Comparison of ENCODE assay signal across 17 cellular contexts in genomic region chr13:111313911-111314425, GRCh38. TPM values are rescaled to one million over a fixed set of nuclear protein-coding genes. Genes with fewer than 3 reads are reported as not detected.
DNase-seq lines count a peak whose midpoint lies in the region; ATAC-seq and TF ChIP-seq lines count a peak whose summit lies in the region.
"Had no signal": no experiment of that assay in that cellular context is flagged by ENCODE, and none has a peak within 500 bp of the region (broad histone marks: within the 10 kb centered on the region; RNA-seq: fewer than 3 reads in every experiment).

No MANE protein-coding gene starts in this region.

- peaks cover 6% of the 10 kb centered on the region for H3K9me3 ChIP-seq in smooth muscle cell (replicated peaks; ENCODE audit: low read depth)
- H3K9me3 ChIP-seq: Caco-2 had no signal

- peaks cover 24% of the 10 kb centered on the region for H3K36me3 Mint-ChIP-seq in activated naive CD4-positive, alpha-beta T cell treated with anti-CD3 and anti-CD28 coated beads, Interleukin-2, amount 10 ng/mL, durations not matched to agents 7 days and 5 days
- H3K36me3 Mint-ChIP-seq in activated naive CD4-positive, alpha-beta T cell treated with anti-CD3 and anti-CD28 coated beads for 36 hours (ENCODE audit: low read depth), result peaks cover 38% of the 10 kb centered on the region
- H3K36me3 Mint-ChIP-seq in activated T-helper 17 cell treated with anti-CD3 and anti-CD28 coated beads, Interleukin-2, amount 50 U/mL, for 72 hours (ENCODE audit: low read depth), result peaks cover 29% of the 10 kb centered on the region

- H4K20me1 ChIP-seq in smooth muscle cell (ENCODE audit: low read depth), result no peaks in the 10 kb centered on the region

- no peak overlapping the region for H2AFZ ChIP-seq in smooth muscle cell (ENCODE audit: low read depth)

- H3K27ac ChIP-seq in smooth muscle cell (ENCODE audit: low read depth), result peak overlapping the region; percentile 48
- H3K27ac ChIP-seq: BLaER1 had no signal

- no peaks in the 10 kb centered on the region for H3K36me3 ChIP-seq in smooth muscle cell (ENCODE audit: low read depth)

- peak overlapping the region; percentile 46 for H3K27ac Mint-ChIP-seq in activated naive CD4-positive, alpha-beta T cell treated with anti-CD3 and anti-CD28 coated beads, Interleukin-2, amount 10 ng/mL, durations not matched to agents 7 days and 5 days
- no peak overlapping the region for H3K27ac Mint-ChIP-seq in activated naive CD4-positive, alpha-beta T cell treated with anti-CD3 and anti-CD28 coated beads for 36 hours
- H3K27ac Mint-ChIP-seq in activated T-helper 17 cell treated with anti-CD3 and anti-CD28 coated beads, Interleukin-2, amount 50 U/mL, for 72 hours, result peak overlapping the region; percentile 7
- H3K27ac Mint-ChIP-seq: CD8-positive, alpha-beta memory T cell; HFFc6 had no signal

- H3K4me1 Mint-ChIP-seq in activated naive CD4-positive, alpha-beta T cell treated with anti-CD3 and anti-CD28 coated beads, Interleukin-2, amount 10 ng/mL, durations not matched to agents 7 days and 5 days, result no peaks in the 10 kb centered on the region
- no peaks in the 10 kb centered on the region for H3K4me1 Mint-ChIP-seq in activated naive CD4-positive, alpha-beta T cell treated with anti-CD3 and anti-CD28 coated beads for 36 hours (ENCODE audit: low read depth)
- peaks cover 4% of the 10 kb centered on the region for H3K4me1 Mint-ChIP-seq in activated T-helper 17 cell treated with anti-CD3 and anti-CD28 coated beads, Interleukin-2, amount 50 U/mL, for 72 hours
- H3K4me1 Mint-ChIP-seq: CD8-positive, alpha-beta memory T cell had no signal

- H3K4me2 ChIP-seq in smooth muscle cell, result no peak overlapping the region
- H3K4me2 ChIP-seq: BLaER1 had no signal

- intact Hi-C loops in activated naive CD4-positive, alpha-beta T cell treated with anti-CD3 and anti-CD28 coated beads for 36 hours (cut with micrococcal nuclease), result no loop called here

- H3K9ac ChIP-seq in smooth muscle cell (ENCODE audit: low read depth), result no peak overlapping the region
- H3K9ac ChIP-seq: BLaER1 had no signal

- CTCF ChIA-PET in activated naive CD4-positive, alpha-beta T cell treated with anti-CD3 and anti-CD28 coated beads, Interleukin-2, amount 10 ng/mL, durations not matched to agents 7 days and 5 days (lab: Charles Lee), result no interaction called here
- CTCF ChIA-PET in activated naive CD4-positive, alpha-beta T cell treated with anti-CD3 and anti-CD28 coated beads for 36 hours (lab: Charles Lee), result interaction anchor here (1.3 kb wide), 1 partner anchor 246 kb away, joined by 3 read pairs; no protein-coding TSS in a partner anchor

- H3K4me1 ChIP-seq in smooth muscle cell (ENCODE audit: low read depth), result no peaks in the 10 kb centered on the region
- H3K4me1 ChIP-seq: BLaER1, Caco-2 had no signal

- H3F3A ChIP-seq in smooth muscle cell (ENCODE audit: low read depth), result no peaks in the 10 kb centered on the region

- no peak for DNase-seq in activated naive CD4-positive, alpha-beta T cell treated with anti-CD3 and anti-CD28 coated beads, Interleukin-2, amount 10 ng/mL, durations not matched to agents 7 days and 5 days
- DNase-seq in activated naive CD4-positive, alpha-beta T cell treated with anti-CD3 and anti-CD28 coated beads for 36 hours, result no peak
- DNase-seq in islet precursor cell (peak; percentile 43), smooth muscle cell (lab: John Stamatoyannopoulos, UW; ENCODE audit: unreplicated experiment) (no peak), globus pallidus (ENCODE audit: low spot score) (no peak), NCI-H748 treated with DMSO at 0.1 percent for 48 hours (lab: John Stamatoyannopoulos, UW) (no peak), mucosa of gallbladder (ENCODE audit: low spot score) (no peak)
- DNase-seq: 8988T; AML-193; Caco-2; CD8-positive, alpha-beta memory T cell; GF-D8; HCEC 1CT; HFFc6 had no signal

- no peak for ATAC-seq in activated T-helper 17 cell treated with anti-CD3 and anti-CD28 coated beads, Interleukin-2, amount 50 U/mL, for 72 hours (replicated peaks)

- H3K27me3 Mint-ChIP-seq in activated naive CD4-positive, alpha-beta T cell treated with anti-CD3 and anti-CD28 coated beads, Interleukin-2, amount 10 ng/mL, durations not matched to agents 7 days and 5 days, result no peaks in the 10 kb centered on the region
- no peaks in the 10 kb centered on the region for H3K27me3 Mint-ChIP-seq in activated naive CD4-positive, alpha-beta T cell treated with anti-CD3 and anti-CD28 coated beads for 36 hours (ENCODE audit: low read depth)
- no peaks in the 10 kb centered on the region for H3K27me3 Mint-ChIP-seq in activated T-helper 17 cell treated with anti-CD3 and anti-CD28 coated beads, Interleukin-2, amount 50 U/mL, for 72 hours
- H3K27me3 Mint-ChIP-seq: CD8-positive, alpha-beta memory T cell had no signal

- H3K79me2 ChIP-seq in smooth muscle cell (ENCODE audit: low read depth), result no peaks in the 10 kb centered on the region

- H3K4me3 Mint-ChIP-seq in activated naive CD4-positive, alpha-beta T cell treated with anti-CD3 and anti-CD28 coated beads, Interleukin-2, amount 10 ng/mL, durations not matched to agents 7 days and 5 days, result no peak overlapping the region
- H3K4me3 Mint-ChIP-seq in activated naive CD4-positive, alpha-beta T cell treated with anti-CD3 and anti-CD28 coated beads for 36 hours, result no peak overlapping the region
- no peak overlapping the region for H3K4me3 Mint-ChIP-seq in activated T-helper 17 cell treated with anti-CD3 and anti-CD28 coated beads, Interleukin-2, amount 50 U/mL, for 72 hours
- H3K4me3 Mint-ChIP-seq: CD8-positive, alpha-beta memory T cell; HFFc6 had no signal

- WGBS in smooth muscle cell (ENCODE audit: low lambda C conversion rate), result 80% methylated on average over 14 of the region's 14 CpGs

- TF ChIP-seq CTCF in smooth muscle cell (IDR thresholded peaks at IDR 0.05; ENCODE audit: borderline replicate concordance, insufficient read depth, poor library complexity, severe bottlenecking), result no peak

- no peak overlapping the region for H3K4me3 ChIP-seq in smooth muscle cell
- H3K4me3 ChIP-seq: BLaER1 had no signal

- H3K9me3 Mint-ChIP-seq in activated naive CD4-positive, alpha-beta T cell treated with anti-CD3 and anti-CD28 coated beads, Interleukin-2, amount 10 ng/mL, durations not matched to agents 7 days and 5 days, result peaks cover 32% of the 10 kb centered on the region
- peaks cover 29% of the 10 kb centered on the region for H3K9me3 Mint-ChIP-seq in activated naive CD4-positive, alpha-beta T cell treated with anti-CD3 and anti-CD28 coated beads for 36 hours
- peaks cover 10% of the 10 kb centered on the region for H3K9me3 Mint-ChIP-seq in activated T-helper 17 cell treated with anti-CD3 and anti-CD28 coated beads, Interleukin-2, amount 50 U/mL, for 72 hours

- H3K27me3 ChIP-seq in smooth muscle cell (ENCODE audit: low read depth), result no peaks in the 10 kb centered on the region
- H3K27me3 ChIP-seq: BLaER1 had no signal

RNA-seq across cellular contexts. Expression of gene TEX29, which starts 6.5 kb away (rescaled TPM):
- total RNA-seq in activated naive CD4-positive, alpha-beta T cell treated with anti-CD3 and anti-CD28 coated beads for 36 hours, result under 1 TPM; 0.57 to 0.81 TPM
- 1 to 10 TPM; 1.7 to 2.2 TPM for total RNA-seq in activated T-helper 17 cell treated with anti-CD3 and anti-CD28 coated beads, Interleukin-2, amount 50 U/mL, for 72 hours
- 1.0 TPM in 1 of 2 replicates, not detected in the other for total RNA-seq in smooth muscle cell
- polyA plus RNA-seq in smooth muscle cell, result 4.4 and 6.1 TPM in 2 replicates
- 0.92 TPM for total RNA-seq in mucosa of gallbladder
- total RNA-seq: Caco-2; CD8-positive, alpha-beta memory T cell; H4 had no signal
- polyA plus RNA-seq: CD8-positive, alpha-beta memory T cell had no signal
